ENCODE assay signal across 27 cellular contexts in the genomic region with DNA sequence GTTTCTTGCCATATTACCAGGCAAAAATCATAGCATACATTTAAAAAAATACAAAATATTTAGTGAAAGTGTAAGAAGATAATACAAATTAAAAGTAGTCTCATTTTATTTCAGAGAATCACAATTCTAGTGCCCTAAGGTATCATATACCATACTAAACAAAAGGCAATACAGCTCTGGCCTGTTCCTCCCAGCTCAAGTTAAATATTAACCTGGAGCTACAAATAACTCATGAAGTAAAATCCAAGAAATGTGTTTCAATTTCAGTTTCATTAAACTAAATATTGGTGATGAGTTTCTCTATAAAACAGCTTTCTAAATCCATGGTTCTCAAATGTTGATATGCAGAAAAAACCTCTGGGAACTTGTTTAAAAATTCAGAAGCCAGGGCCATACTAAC.
DNase-seq lines count a peak whose midpoint lies in the region; ATAC-seq, FAIRE-seq and TF ChIP-seq lines count a peak whose summit lies in the region.
"Had no signal": no experiment of that assay in that cellular context is flagged by ENCODE, and none has a peak within 500 bp of the region (broad histone marks: within the 10 kb centered on the region; RNA-seq: fewer than 3 reads in every experiment).

No MANE protein-coding gene starts in this region.

- H3K27me3 Mint-ChIP-seq in CD4-positive, alpha-beta memory T cell = no peaks in the 10 kb centered on the region
- H3K27me3 Mint-ChIP-seq: CD8-positive, alpha-beta memory T cell; stimulated activated naive B cell treated with anti-CD40 and anti-IgM and Interleukin-4, amounts not matched to agents 10 μg/mL and 1 μg/mL and 100 μg/mL, for 72 hours had no signal

- POLR2A ChIA-PET in CD4-positive, alpha-beta memory T cell (lab: Charles Lee; ENCODE audit: partially characterized antibody) = no interaction called here

- H3K4me1 Mint-ChIP-seq in CD4-positive, alpha-beta memory T cell = no peaks in the 10 kb centered on the region
- H3K4me1 Mint-ChIP-seq: CD8-positive, alpha-beta memory T cell; H9; immature natural killer cell; stimulated activated naive B cell treated with anti-CD40 and anti-IgM and Interleukin-4, amounts not matched to agents 10 μg/mL and 1 μg/mL and 100 μg/mL, for 72 hours had no signal

- no peaks in the 10 kb centered on the region for H3K9me3 ChIP-seq in pancreas
- no peaks in the 10 kb centered on the region for H3K9me3 ChIP-seq in CD4-positive, alpha-beta memory T cell (ENCODE audit: control insufficient read depth in 1 of 2, low read length in 2 of 2)
- H3K9me3 ChIP-seq: neutrophil, tibial artery had no signal

- peak; percentile 8 for DNase-seq in GM18507 (ENCODE audit: extremely low spot score, insufficient read length, low read depth)
- DNase-seq in glomerular visceral epithelial cell (ENCODE audit: extremely low spot score) = peak; percentile 3
- no peak for DNase-seq in pancreas
- DNase-seq in CD4-positive, alpha-beta memory T cell = no peak
- DNase-seq in activated CD4-positive, alpha-beta T cell treated with anti-CD3 and anti-CD28 coated beads for 4 hours = no peak
- no peak for DNase-seq in stimulated activated naive CD4-positive, alpha-beta T cell treated with Interleukin-2 at 50 U/mL for 16 hours (lab: John Stamatoyannopoulos, UW)
- DNase-seq: activated naive CD4-positive, alpha-beta T cell treated with anti-CD3 and anti-CD28 coated beads, Interleukin-2, amount 50 U/mL, for 16 hours; activated T-cell treated with anti-CD3 and anti-CD28 coated beads, Interleukin-2, amount 50 U/mL, for 48 hours; AML-193; CD8-positive, alpha-beta memory T cell; central memory CD4-positive, alpha-beta T cell; DMS153; dorsolateral prefrontal cortex; H9; immature natural killer cell; NCI-H1694 treated with DMSO at 0.1 percent for 48 hours; NCI-H748 treated with DMSO at 0.1 percent for 48 hours; stimulated activated naive B cell treated with anti-CD40 and anti-IgM and Interleukin-4, amounts not matched to agents 10 μg/mL and 1 μg/mL and 100 μg/mL, for 72 hours; T-helper 9 cell; tibial artery had no signal

- TF ChIP-seq CTCF in KMS-11 (conservative IDR thresholded peaks at IDR 0.05; ENCODE audit: low read depth, low read length) = no peak
- no peak for TF ChIP-seq CTCF in pancreas (IDR thresholded peaks at IDR 0.05)

- H3K27ac ChIP-seq in KMS-11 (no peak overlapping the region), pancreas (peak overlapping the region in 2 of 4 donors; percentile 9 to 61)
- no peak overlapping the region for H3K27ac ChIP-seq in CD4-positive, alpha-beta memory T cell (ENCODE audit: low read depth, low read length)
- H3K27ac ChIP-seq: dorsolateral prefrontal cortex, epithelial cell of prostate, neutrophil, skin epidermis, tibial artery had no signal

- H3K4me3 ChIP-seq in KMS-11 (IDR thresholded peaks at IDR 0.05; ENCODE audit: insufficient read depth, low read depth, low read length) (no peak overlapping the region), pancreas (no peak overlapping the region)
- no peak overlapping the region for H3K4me3 ChIP-seq in CD4-positive, alpha-beta memory T cell (ENCODE audit: low read length in 2 of 2)
- H3K4me3 ChIP-seq: dorsolateral prefrontal cortex, lung, skin epidermis, tibial artery had no signal

- H3K36me3 Mint-ChIP-seq in CD4-positive, alpha-beta memory T cell = peaks cover 52 to 71% of the 10 kb centered on the region in 2 donors

- H3K79me2 ChIP-seq in KMS-11 (ENCODE audit: insufficient read depth, low read depth) = no peaks in the 10 kb centered on the region

- peak; percentile 67 for FAIRE-seq in GM18507 (lab: Jason Lieb, UNC)
- FAIRE-seq in pancreas (lab: Jason Lieb, UNC) = peak; percentile 80
- FAIRE-seq: astrocyte had no signal

- no peaks in the 10 kb centered on the region for H3K9me3 Mint-ChIP-seq in CD4-positive, alpha-beta memory T cell
- H3K9me3 Mint-ChIP-seq: CD8-positive, alpha-beta memory T cell; H9; immature natural killer cell; stimulated activated naive B cell treated with anti-CD40 and anti-IgM and Interleukin-4, amounts not matched to agents 10 μg/mL and 1 μg/mL and 100 μg/mL, for 72 hours had no signal

- CTCF ChIA-PET in CD4-positive, alpha-beta memory T cell (lab: Charles Lee; ENCODE audit: partially characterized antibody) = no interaction called here

- no peak overlapping the region for H3K4me3 Mint-ChIP-seq in CD4-positive, alpha-beta memory T cell
- H3K4me3 Mint-ChIP-seq: CD8-positive, alpha-beta memory T cell; H9; immature natural killer cell; stimulated activated naive B cell treated with anti-CD40 and anti-IgM and Interleukin-4, amounts not matched to agents 10 μg/mL and 1 μg/mL and 100 μg/mL, for 72 hours had no signal

- no peak overlapping the region for H3K9ac ChIP-seq in KMS-11

- H3K4me1 ChIP-seq in KMS-11 (ENCODE audit: low read depth, poor library complexity, severe bottlenecking) (peaks cover 15% of the 10 kb centered on the region), pancreas (peaks cover 10 to 15% (median 10%) of the 10 kb centered on the region in 3 donors)
- H3K4me1 ChIP-seq in CD4-positive, alpha-beta memory T cell (ENCODE audit: insufficient read depth, low read length) = no peaks in the 10 kb centered on the region

- intact Hi-C loops in pancreas (cut with DNase I) = no loop called here
- intact Hi-C loops in CD4-positive, alpha-beta memory T cell (cut with micrococcal nuclease) = no loop called here

- H3K4me2 ChIP-seq in KMS-11 = peak overlapping the region; percentile 26

- peak overlapping the region in 2 of 7 donors; percentile 21 to 41 for H3K27ac Mint-ChIP-seq in CD4-positive, alpha-beta memory T cell
- H3K27ac Mint-ChIP-seq: H9; stimulated activated naive B cell treated with anti-CD40 and anti-IgM and Interleukin-4, amounts not matched to agents 10 μg/mL and 1 μg/mL and 100 μg/mL, for 72 hours had no signal

- H3K27me3 ChIP-seq in KMS-11 (ENCODE audit: insufficient read depth, low read depth) = no peaks in the 10 kb centered on the region
- H3K27me3 ChIP-seq in pancreas = no peaks in the 10 kb centered on the region
- no peaks in the 10 kb centered on the region for H3K27me3 ChIP-seq in CD4-positive, alpha-beta memory T cell (ENCODE audit: insufficient read depth, low read length)
- H3K27me3 ChIP-seq: dorsolateral prefrontal cortex, neutrophil, tibial artery had no signal

- ATAC-seq in pancreas = peak in 3 of 4 donors; percentile 69 to 91 (median 80)
- ATAC-seq: SK-N-SH treated with all-trans-retinoic acid at 6 μM for 48 hours; stimulated activated naive B cell treated with anti-CD40 and anti-IgM and Interleukin-4, amounts not matched to agents 10 μg/mL and 1 μg/mL and 100 μg/mL, for 72 hours had no signal

- no peak overlapping the region for H2AFZ ChIP-seq in KMS-11 (ENCODE audit: low read depth)

- no peaks in the 10 kb centered on the region for H4K20me1 ChIP-seq in KMS-11 (ENCODE audit: insufficient read depth)

- H3K36me3 ChIP-seq in KMS-11 (ENCODE audit: insufficient read depth) = peaks cover 4% of the 10 kb centered on the region; the same call in 1 of the 2 replicates
- H3K36me3 ChIP-seq in pancreas = peaks cover 3 to 39% (median 20%) of the 10 kb centered on the region in 3 donors
- peaks cover 42% of the 10 kb centered on the region for H3K36me3 ChIP-seq in CD4-positive, alpha-beta memory T cell (ENCODE audit: insufficient read depth, low read length)

Comparison
In these comparisons a context has a peak if more than half of its experiments do, and no peak if none do; other contexts are left out.
1. DNase-seq: peak in GM18507 (single experiment) and glomerular visceral epithelial cell (single experiment); none in pancreas (0 of 6), CD4-positive, alpha-beta memory T cell (0 of 5), activated CD4-positive, alpha-beta T cell treated with anti-CD3 and anti-CD28 coated beads for 4 hours (0 of 2) and stimulated activated naive CD4-positive, alpha-beta T cell treated with Interleukin-2 at 50 U/mL for 16 hours (single experiment).